In the genomic region with DNA sequence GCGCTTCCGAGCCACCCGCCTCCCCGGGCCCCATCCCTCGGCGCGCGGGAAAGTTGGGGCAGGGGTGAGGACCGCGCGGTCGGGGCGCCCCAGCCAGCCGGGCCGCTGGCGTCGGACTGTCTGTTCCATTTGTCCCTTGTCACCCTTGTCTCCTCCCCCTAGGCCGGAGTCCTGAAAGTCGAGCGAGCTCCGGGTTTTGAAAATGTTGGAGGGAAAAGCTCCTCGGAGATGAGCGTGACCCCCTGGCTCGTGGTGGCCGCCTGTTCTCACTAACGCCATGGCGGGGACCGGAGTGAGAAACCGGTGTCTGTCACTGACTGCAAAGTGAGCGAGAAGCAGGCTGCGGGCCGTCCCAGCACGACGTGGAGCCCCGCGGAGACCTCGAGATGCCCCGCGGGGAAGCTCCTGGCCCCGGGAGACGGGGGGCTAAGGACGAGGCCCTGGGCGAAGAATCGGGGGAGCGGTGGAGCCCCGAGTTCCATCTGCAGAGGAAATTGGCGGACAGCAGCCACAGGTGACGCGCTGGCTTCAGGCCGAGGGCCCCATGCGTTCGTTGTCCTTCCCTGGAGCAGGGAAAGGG, we compare ENCODE assay signal across 8 cellular contexts. TPM values are rescaled to one million over a fixed set of nuclear protein-coding genes. Genes with fewer than 3 reads are reported as not detected.
A peak's percentile ranks its signal among the peaks of the same experiment; 100 is the strongest.
DNase-seq lines count a peak whose midpoint lies in the region; ATAC-seq, FAIRE-seq and TF ChIP-seq lines count a peak whose summit lies in the region.

No MANE protein-coding gene starts in this region.

- H3K4me1 ChIP-seq in keratinocyte (ENCODE audit: control insufficient read depth, extremely low read depth, insufficient read depth, low read length) = peaks cover 7% of the 10 kb centered on the region
- no peaks in the 10 kb centered on the region for H3K4me1 ChIP-seq in HAP-1

- peak overlapping the region; percentile 70 for H3K4me2 ChIP-seq in keratinocyte (ENCODE audit: control insufficient read depth, extremely low read depth, insufficient read depth, low read depth, low read length)

- no peak for ATAC-seq in stimulated activated naive CD8-positive, alpha-beta T cell treated with anti-CD3 and anti-CD28 coated beads, Interleukin-15, amount 100 ng/mL, for 72 hours
- ATAC-seq in HG02610 (IDR thresholded peaks at IDR 0.05; ENCODE audit: unreplicated experiment) = no peak

- H3K9me3 ChIP-seq in keratinocyte (ENCODE audit: control insufficient read depth, low read depth, low read length) (no peaks in the 10 kb centered on the region), HAP-1 (peaks cover under 1% of the 10 kb centered on the region; the same call in 1 of the 2 replicates)

- H2AFZ ChIP-seq in keratinocyte (ENCODE audit: control insufficient read depth, low read length) = peak overlapping the region; percentile 66

- H3K27ac Mint-ChIP-seq in stimulated activated naive CD8-positive, alpha-beta T cell treated with anti-CD3 and anti-CD28 coated beads, Interleukin-15, amount 100 ng/mL, for 72 hours = no peak overlapping the region

- peak; percentile 48 for DNase-seq in DMS153 treated with DMSO at 0.1 percent for 48 hours (lab: John Stamatoyannopoulos, UW; ENCODE audit: unreplicated experiment)
- no peak for DNase-seq in DMS153 (lab: John Stamatoyannopoulos, UW)
- no peak for DNase-seq in keratinocyte (ENCODE audit: low read depth, low spot score)
- no peak for DNase-seq in stimulated activated naive CD8-positive, alpha-beta T cell treated with anti-CD3 and anti-CD28 coated beads, Interleukin-15, amount 100 ng/mL, for 72 hours
- DNase-seq in HAP-1 (ENCODE audit: low spot score in 2 of 2) = no peak
- DNase-seq in NCI-H524 (lab: John Stamatoyannopoulos, UW) = no peak

- peak overlapping the region; percentile 41 to 66 (median 62) for H3K4me3 ChIP-seq in keratinocyte (ENCODE audit: control insufficient read depth in 2 of 3, extremely low read depth in 1 of 3, insufficient read depth in 2 of 3, low read depth in 1 of 3, low read length in 3 of 3)
- H3K4me3 ChIP-seq in HAP-1 = no peak overlapping the region

- no peak for FAIRE-seq in keratinocyte (lab: Jason Lieb, UNC)

- in situ Hi-C loops in HAP-1 (cut with MboI; ENCODE audit: low sequenced_read_pairs) = no loop called here

- no peaks in the 10 kb centered on the region for H4K20me1 ChIP-seq in keratinocyte (ENCODE audit: control insufficient read depth, extremely low read depth, insufficient read depth, low read length)

- H3K4me3 Mint-ChIP-seq in stimulated activated naive CD8-positive, alpha-beta T cell treated with anti-CD3 and anti-CD28 coated beads, Interleukin-15, amount 100 ng/mL, for 72 hours = peak overlapping the region; percentile 6 to 31

- TF ChIP-seq CTCF in keratinocyte (optimal IDR thresholded peaks at IDR 0.05 in 1 of 3, IDR thresholded peaks at IDR 0.05 in 1 of 3, conservative IDR thresholded peaks at IDR 0.05 in 1 of 3; ENCODE audit: extremely low read depth in 1 of 3, insufficient read depth in 2 of 3, low read length in 3 of 3) = no peak

- peak overlapping the region; percentile 73 for H3K9ac ChIP-seq in keratinocyte (ENCODE audit: control insufficient read depth, extremely low read depth, insufficient read depth, low read length)

- H3K27ac ChIP-seq in angular gyrus (ENCODE audit: low read depth, low read length) (peak overlapping the region; percentile 90), keratinocyte (ENCODE audit: control insufficient read depth, insufficient read depth, low read length) (peak overlapping the region; percentile 26)

- peaks cover 7 to 10% of the 10 kb centered on the region in 2 experiments for H3K36me3 ChIP-seq in keratinocyte (ENCODE audit: control insufficient read depth in 2 of 2, extremely low read depth in 1 of 2, insufficient read depth in 2 of 2, low read length in 2 of 2)
- peaks cover 11% of the 10 kb centered on the region for H3K36me3 ChIP-seq in HAP-1 (replicated peaks)

- no peaks in the 10 kb centered on the region for H3K9me1 ChIP-seq in keratinocyte (ENCODE audit: control insufficient read depth, extremely low read depth, insufficient read depth, low read length)

- H3K27me3 ChIP-seq in keratinocyte (ENCODE audit: control insufficient read depth, extremely low read depth, insufficient read depth, low read length) (no peaks in the 10 kb centered on the region), HAP-1 (ENCODE audit: low read depth) (no peaks in the 10 kb centered on the region)

- H3K4me1 Mint-ChIP-seq in stimulated activated naive CD8-positive, alpha-beta T cell treated with anti-CD3 and anti-CD28 coated beads, Interleukin-15, amount 100 ng/mL, for 72 hours = peaks cover 35% of the 10 kb centered on the region

- H3K79me2 ChIP-seq in keratinocyte (ENCODE audit: control insufficient read depth, insufficient read depth, low read length) = no peaks in the 10 kb centered on the region

- dilution Hi-C loops in keratinocyte (cut with MboI; ENCODE audit: extremely low pct_ligation_motif_present, low sequenced_read_pairs) = no loop called here

- H3K27me3 Mint-ChIP-seq in stimulated activated naive CD8-positive, alpha-beta T cell treated with anti-CD3 and anti-CD28 coated beads, Interleukin-15, amount 100 ng/mL, for 72 hours = no peaks in the 10 kb centered on the region

- peaks cover 2 to 4% of the 10 kb centered on the region in 2 donors for H3K9me3 Mint-ChIP-seq in stimulated activated naive CD8-positive, alpha-beta T cell treated with anti-CD3 and anti-CD28 coated beads, Interleukin-15, amount 100 ng/mL, for 72 hours

RNA-seq across cellular contexts. Expression of a gene that starts 0.5 kb away (rescaled TPM):
- 3.9 to 7.2 TPM (median 7.0 TPM) in 3 replicates for polyA plus RNA-seq in keratinocyte
- polyA plus RNA-seq in keratinocyte (2011; ENCODE audit: low read depth) = 2.5 TPM
- 3.5 and 3.6 TPM in 2 replicates for polyA plus RNA-seq in keratinocyte (2011; cell fraction: cytosol; rRNA removed)
- 6.5 and 9.1 TPM in 2 replicates for polyA plus RNA-seq in keratinocyte (2011; cell fraction: nucleus; rRNA removed)
- polyA plus RNA-seq in keratinocyte (2012; ENCODE audit: low replicate concordance) = 2.7 and 4.3 TPM in 2 replicates
- polyA minus RNA-seq in keratinocyte = 7.0 to 10.0 TPM (median 9.5 TPM) in 3 replicates
- polyA minus RNA-seq in keratinocyte (2011; cell fraction: cytosol; rRNA and poly(A)+ RNA removed) = 3.3 TPM
- polyA minus RNA-seq in keratinocyte (2011; cell fraction: nucleus; rRNA and poly(A)+ RNA removed) = 5.7 and 11.4 TPM in 2 replicates

RNA-seq across cellular contexts. Expression of a gene that starts 13.5 kb away (rescaled TPM):
- 169 to 219 TPM (median 200 TPM) in 3 replicates for polyA plus RNA-seq in keratinocyte
- polyA plus RNA-seq in keratinocyte (2011; ENCODE audit: low read depth) = 138 TPM
- 213 and 354 TPM in 2 replicates for polyA plus RNA-seq in keratinocyte (2011; cell fraction: cytosol; rRNA removed)
- 100 and 107 TPM in 2 replicates for polyA plus RNA-seq in keratinocyte (2011; cell fraction: nucleus; rRNA removed)
- polyA plus RNA-seq in keratinocyte (2012; ENCODE audit: low replicate concordance) = 103 and 124 TPM in 2 replicates
- 52.5 to 123 TPM (median 122 TPM) in 3 replicates for polyA minus RNA-seq in keratinocyte
- polyA minus RNA-seq in keratinocyte (2011; cell fraction: cytosol; rRNA and poly(A)+ RNA removed) = 114 TPM
- 35.0 and 70.7 TPM in 2 replicates for polyA minus RNA-seq in keratinocyte (2011; cell fraction: nucleus; rRNA and poly(A)+ RNA removed)
